ENCODE assay signal across 10 cellular contexts in genomic region chr7:73433924-73434700, GRCh38. TPM values are rescaled to one million over a fixed set of nuclear protein-coding genes. Genes with fewer than 3 reads are reported as not detected.
DNase-seq lines count a peak whose midpoint lies in the region; ATAC-seq and TF ChIP-seq lines count a peak whose summit lies in the region.
"Had no signal": no experiment of that assay in that cellular context is flagged by ENCODE, and none has a peak within 500 bp of the region (broad histone marks: within the 10 kb centered on the region; RNA-seq: fewer than 3 reads in every experiment).

No MANE protein-coding gene starts in this region.

- no TSS peak for BruUV-seq in MCF 10A (replicated peaks; lab: Mats Ljungman, UMichigan)

- H3K4me2 ChIP-seq in SK-N-SH = peak overlapping the region; percentile 71; the same call in 1 of the 2 replicates

- H2AFZ ChIP-seq in SK-N-SH (ENCODE audit: low read depth) = peak overlapping the region; percentile 95; the same call in 1 of the 2 replicates

- ATAC-seq in SK-N-SH treated with all-trans-retinoic acid at 6 μM for 48 hours (no peak), HG03025 (IDR thresholded peaks at IDR 0.05; ENCODE audit: low FRiP score, unreplicated experiment) (peak; percentile 21)

- H3K36me3 ChIP-seq in SK-N-SH (replicated peaks in 1 of 2; ENCODE audit: control insufficient read depth in 1 of 2, insufficient read depth in 2 of 2, low read length in 1 of 2) (peaks cover 0 to 3% of the 10 kb centered on the region in 2 experiments), prostate gland (no peaks in the 10 kb centered on the region)

- H3K27ac Mint-ChIP-seq in MCF 10A (ENCODE audit: low read depth, unreplicated experiment) = no peak overlapping the region

- no peaks in the 10 kb centered on the region for H4K20me1 ChIP-seq in SK-N-SH (ENCODE audit: insufficient read depth)

- TF ChIP-seq POLR2A in prostate gland (IDR thresholded peaks at IDR 0.05) = no peak

- TF ChIP-seq EP300 in SK-N-SH (IDR thresholded peaks at IDR 0.05; ENCODE audit: borderline replicate concordance in 1 of 2, low read depth in 1 of 2, low read length in 1 of 2) = no peak

- intact Hi-C loops in MCF 10A (cut with micrococcal nuclease) = no loop called here
- intact Hi-C loops in prostate gland (cut with DNase I) = no loop called here

- CTCF ChIA-PET in SK-N-SH (lab: Yijun Ruan, JAX) (interaction anchor here (1.0 to 9.2 kb wide), 4 partner anchors 18 to 110 kb away, joined by 3 to 67 read pairs (median 20); no protein-coding TSS in a partner anchor), MCF 10A (lab: Yijun Ruan, JAX) (no interaction called here)

- no peaks in the 10 kb centered on the region for H3K9me2 ChIP-seq in SK-N-SH

- H3K27me3 ChIP-seq in SK-N-SH (ENCODE audit: insufficient read depth) (no peaks in the 10 kb centered on the region), prostate gland (replicated peaks; ENCODE audit: insufficient read depth) (no peaks in the 10 kb centered on the region)

- H3K9ac ChIP-seq in SK-N-SH = no peak overlapping the region; the same call in 1 of the 2 replicates

- H3K4me3 Mint-ChIP-seq in MCF 10A (ENCODE audit: unreplicated experiment) = peak overlapping the region; percentile 39

- no peaks in the 10 kb centered on the region for H3K9me3 Mint-ChIP-seq in MCF 10A (ENCODE audit: unreplicated experiment)

- 90% methylated on average over 70 of the region's 110 CpGs for WGBS in SK-N-SH (ENCODE audit: low lambda C conversion rate)
- 43% methylated on average over 104 of the region's 110 CpGs for WGBS in prostate gland

- POLR2A ChIA-PET in SK-N-SH (lab: Yijun Ruan, JAX) = no interaction called here
- POLR2A ChIA-PET in MCF 10A (lab: Yijun Ruan, JAX) = no interaction called here

- no peaks in the 10 kb centered on the region for H3K27me3 Mint-ChIP-seq in MCF 10A (ENCODE audit: insufficient read depth, unreplicated experiment)

- TF ChIP-seq RAD21 in SK-N-SH (IDR thresholded peaks at IDR 0.05; ENCODE audit: low read length) = no peak

- H3K36me3 Mint-ChIP-seq in MCF 10A (ENCODE audit: insufficient read depth, unreplicated experiment) = peaks cover 7% of the 10 kb centered on the region

- DNase-seq in SK-N-SH = no peak
- DNase-seq in MCF 10A (ENCODE audit: unreplicated experiment) = no peak
- no peak for DNase-seq in prostate gland (ENCODE audit: low spot score)
- no peak for DNase-seq in effector CD8-positive, alpha-beta T cell (lab: John Stamatoyannopoulos, UW)
- no peak for DNase-seq in hippocampal formation (lab: John Stamatoyannopoulos, UW)
- DNase-seq in superior temporal gyrus (ENCODE audit: extremely low spot score) = no peak
- DNase-seq: DND-41 had no signal

- H3K9me3 ChIP-seq in SK-N-SH (no peaks in the 10 kb centered on the region), prostate gland (no peaks in the 10 kb centered on the region)

- TF ChIP-seq CTCF in SK-N-SH (IDR thresholded peaks at IDR 0.05) (no peak), MCF 10A (IDR thresholded peaks at IDR 0.05; ENCODE audit: unreplicated experiment) (no peak), prostate gland (IDR thresholded peaks at IDR 0.05) (no peak)

- H3K4me3 ChIP-seq in SK-N-SH (ENCODE audit: low read depth in 2 of 2, low read length in 1 of 2) = peak overlapping the region; percentile 45 to 61; a peak in 3 of 4 replicates
- peak overlapping the region; percentile 26 to 40 for H3K4me3 ChIP-seq in prostate gland

- H3F3A ChIP-seq in SK-N-SH (replicated peaks; ENCODE audit: insufficient read depth) = peaks cover 4% of the 10 kb centered on the region

- H3K4me1 Mint-ChIP-seq in MCF 10A (ENCODE audit: insufficient read depth, unreplicated experiment) = no peaks in the 10 kb centered on the region

- H3K4me1 ChIP-seq in SK-N-SH (ENCODE audit: control insufficient read depth in 1 of 2, insufficient read depth in 2 of 2, low read depth in 1 of 2, low read length in 1 of 2) (peaks cover 0 to 26% of the 10 kb centered on the region in 2 experiments; a peak in 2 of 4 replicates), prostate gland (replicated peaks) (no peaks in the 10 kb centered on the region)

- no peak overlapping the region for H3K27ac ChIP-seq in SK-N-SH (ENCODE audit: low read depth in 2 of 2, low read length in 1 of 2)
- no peak overlapping the region for H3K27ac ChIP-seq in prostate gland

- no peaks in the 10 kb centered on the region for H3K79me2 ChIP-seq in SK-N-SH (ENCODE audit: insufficient read depth)

TF ChIP-seq in SK-N-SH, 30 proteins besides CTCF, POLR2A, EP300 and RAD21:
- TF ChIP-seq YY1 (IDR thresholded peaks at IDR 0.05; ENCODE audit: low read depth) (no peak), TEAD4 (IDR thresholded peaks at IDR 0.05; ENCODE audit: borderline replicate concordance, insufficient read depth) (no peak), JUND (IDR thresholded peaks at IDR 0.05) (no peak), MAX (IDR thresholded peaks at IDR 0.05; ENCODE audit: low read depth) (peak; percentile 65; the same call in 1 of the 2 replicates), RXRA (IDR thresholded peaks at IDR 0.05; ENCODE audit: borderline replicate concordance, low read depth) (no peak), RFX5 (IDR thresholded peaks at IDR 0.05; ENCODE audit: low read length) (no peak)

TF ChIP-seq in SK-N-SH treated with all-trans-retinoic acid at 6 μM for 48 hours, 23 proteins besides CTCF, POLR2A, EP300 and RAD21:
- TF ChIP-seq ZC3H10 (CRISPR knock-in tag; IDR thresholded peaks at IDR 0.05) (no peak), ZFP30 (CRISPR knock-in tag; IDR thresholded peaks at IDR 0.05) (no peak), PPARA (CRISPR knock-in tag; IDR thresholded peaks at IDR 0.05; ENCODE audit: borderline replicate concordance) (no peak), RARB (CRISPR knock-in tag; IDR thresholded peaks at IDR 0.05) (no peak), ESRRG (CRISPR knock-in tag; IDR thresholded peaks at IDR 0.05) (no peak), ISL1 (CRISPR knock-in tag; IDR thresholded peaks at IDR 0.05) (no peak), GLIS3 (CRISPR knock-in tag; IDR thresholded peaks at IDR 0.05) (no peak), OSR1 (CRISPR knock-in tag; IDR thresholded peaks at IDR 0.05) (no peak), ZNF565 (CRISPR knock-in tag; conservative IDR thresholded peaks at IDR 0.05; ENCODE audit: low read depth) (no peak)

RNA-seq across cellular contexts. Expression of gene FZD9, which starts 0.5 kb away (rescaled TPM):
- 1.4 and 1.8 TPM in 2 replicates for polyA plus RNA-seq in SK-N-SH (2012; rRNA removed)
- 0.59 and 1.4 TPM in 2 replicates for polyA plus RNA-seq in SK-N-SH (2012; cell fraction: cytosol; rRNA removed)
- polyA plus RNA-seq in SK-N-SH (2012; cell fraction: nucleus; rRNA removed) = 0.67 and 0.89 TPM in 2 replicates
- total RNA-seq in MCF 10A (2022) (not detected in 2 replicates), prostate gland (1 to 10 TPM; 6.3 to 8.4 TPM)
- total RNA-seq: T-helper 1 cell treated with Interleukin-12 subunit alpha and Interleukin-12 subunit beta and Interleukin-4 antibody, amounts not matched to agents 30 ng/mL and 1 ng/mL, for 36 hours had no signal
